Comparison of ENCODE assay signal across 8 cellular contexts in the genomic region with DNA sequence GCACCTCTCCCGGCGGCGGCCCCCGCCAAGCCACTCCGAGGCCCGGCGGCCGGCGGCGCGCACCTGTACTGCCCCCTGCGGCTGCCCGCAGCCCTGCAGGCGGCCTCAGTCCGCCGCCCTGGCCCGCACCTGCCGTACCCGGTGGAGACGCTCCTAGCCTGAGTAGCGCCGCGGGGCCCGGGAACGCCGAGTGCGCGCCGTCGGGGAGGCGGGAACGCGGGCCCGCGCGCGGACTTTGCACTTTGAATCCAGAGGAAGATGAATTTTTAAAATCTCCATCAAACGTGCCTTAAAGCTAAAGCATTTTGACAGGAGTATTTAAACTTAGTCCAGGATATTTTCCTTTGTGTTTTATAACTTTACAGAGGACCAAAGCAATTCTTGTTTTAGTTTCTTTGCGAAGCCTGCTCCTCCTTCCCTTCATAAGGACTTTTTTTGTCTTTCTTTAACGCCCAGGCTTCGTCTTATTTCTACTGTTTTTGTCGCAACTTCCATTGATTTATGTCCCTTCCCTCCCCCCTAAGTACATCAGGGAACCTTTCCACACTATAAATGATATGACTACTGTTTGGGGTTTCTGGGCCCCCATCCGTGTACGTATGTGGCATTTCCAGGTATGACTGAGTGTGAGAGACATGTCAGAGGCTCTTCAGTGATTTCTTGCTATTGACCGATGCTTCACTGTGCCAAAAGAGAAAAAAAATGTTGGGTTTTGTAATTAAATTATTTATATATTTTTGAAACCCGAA. TPM values are rescaled to one million over a fixed set of nuclear protein-coding genes. Genes with fewer than 3 reads are reported as not detected.
DNase-seq lines count a peak whose midpoint lies in the region; ATAC-seq and TF ChIP-seq lines count a peak whose summit lies in the region.

No MANE protein-coding gene starts in this region.

- no peak overlapping the region for H4K91ac ChIP-seq in H9 (ENCODE audit: insufficient read length, low read depth, low read length)

- ATAC-seq in left lobe of liver, result peak; percentile 64
- no peak for ATAC-seq in HG03095 (IDR thresholded peaks at IDR 0.05; ENCODE audit: unreplicated experiment)
- ATAC-seq in HG03432 (IDR thresholded peaks at IDR 0.05; ENCODE audit: unreplicated experiment), result no peak
- no peak for ATAC-seq in GM21367 (IDR thresholded peaks at IDR 0.05; ENCODE audit: unreplicated experiment)

- no peak overlapping the region for H3K14ac ChIP-seq in H9 (ENCODE audit: insufficient read depth, low read length)

- H3K23ac ChIP-seq in H9 (ENCODE audit: insufficient read length, low read depth, low read length), result no peak overlapping the region

- H4K8ac ChIP-seq in H9 (replicated peaks; ENCODE audit: insufficient read length, low read depth, low read length), result no peak overlapping the region

- no peaks in the 10 kb centered on the region for H4K20me1 ChIP-seq in H9 (ENCODE audit: control insufficient read depth, insufficient read depth, insufficient read length)

- H3K27ac Mint-ChIP-seq in H9 (no peak overlapping the region; a peak in 1 of 7 replicates), immature natural killer cell (no peak overlapping the region)
- peak overlapping the region; percentile 20 for H3K27ac Mint-ChIP-seq in activated naive CD8-positive, alpha-beta T cell treated with anti-CD3 and anti-CD28 coated beads for 36 hours

- H2BK12ac ChIP-seq in H9 (ENCODE audit: insufficient read length, low read depth, low read length), result no peak overlapping the region

- no peak overlapping the region for H2AK5ac ChIP-seq in H9 (ENCODE audit: insufficient read length, low read length)

- TF ChIP-seq CTCF in AG04449 (IDR thresholded peaks at IDR 0.05; ENCODE audit: insufficient read depth, low read length, missing control alignments), result peak; percentile 34
- peak; percentile 65 for TF ChIP-seq CTCF in H9 (conservative IDR thresholded peaks at IDR 0.05)

- no peak overlapping the region for H2BK15ac ChIP-seq in H9 (ENCODE audit: low read depth, low read length)

- peak overlapping the region in 1 of 2 experiments; percentile 73; a peak in 4 of 5 replicates for H3K4me3 Mint-ChIP-seq in H9
- H3K4me3 Mint-ChIP-seq in activated naive CD8-positive, alpha-beta T cell treated with anti-CD3 and anti-CD28 coated beads for 36 hours, result peak overlapping the region; percentile 22
- peak overlapping the region in 2 of 5 donors; percentile 11 to 43 for H3K4me3 Mint-ChIP-seq in immature natural killer cell

- no peak overlapping the region for H3K4me2 ChIP-seq in H9 (ENCODE audit: insufficient read depth, insufficient read length, low read length)

- H3K4me3 ChIP-seq in AG04449 (ENCODE audit: low read depth, low read length), result no peak overlapping the region

- no peaks in the 10 kb centered on the region for H3K79me2 ChIP-seq in H9 (ENCODE audit: insufficient read depth, low read length)

- peaks cover 9% of the 10 kb centered on the region for H3K23me2 ChIP-seq in H9 (ENCODE audit: insufficient read length, low read depth, low read length, poor library complexity, severe bottlenecking)

- H3K9me3 ChIP-seq in H9 (ENCODE audit: control insufficient read depth, low read depth, low read length), result no peaks in the 10 kb centered on the region

- peaks cover 8 to 9% of the 10 kb centered on the region in 2 experiments for H3K9me3 Mint-ChIP-seq in H9
- no peaks in the 10 kb centered on the region for H3K9me3 Mint-ChIP-seq in activated naive CD8-positive, alpha-beta T cell treated with anti-CD3 and anti-CD28 coated beads for 36 hours
- peaks cover 0 to 10% (median 0%) of the 10 kb centered on the region in 6 donors for H3K9me3 Mint-ChIP-seq in immature natural killer cell

- H3K4me1 Mint-ChIP-seq in H9, result peaks cover 21 to 27% of the 10 kb centered on the region in 2 experiments
- peaks cover 20% of the 10 kb centered on the region for H3K4me1 Mint-ChIP-seq in activated naive CD8-positive, alpha-beta T cell treated with anti-CD3 and anti-CD28 coated beads for 36 hours
- peaks cover 22 to 24% of the 10 kb centered on the region in 2 donors for H3K4me1 Mint-ChIP-seq in immature natural killer cell

- no peak overlapping the region for H3K4ac ChIP-seq in H9 (ENCODE audit: low read depth, low read length)

- no peak overlapping the region for H3K27ac ChIP-seq in H9 (ENCODE audit: insufficient read length, low read depth, low read length)

- H3K79me1 ChIP-seq in H9 (ENCODE audit: insufficient read depth, low read depth, low read length, poor library complexity, severe bottlenecking), result no peaks in the 10 kb centered on the region

- no peak overlapping the region for H4K5ac ChIP-seq in H9 (ENCODE audit: insufficient read length, low read depth, low read length)

- peaks cover 60% of the 10 kb centered on the region for H3K27me3 ChIP-seq in H9 (ENCODE audit: insufficient read depth, low read length)

- H2BK120ac ChIP-seq in H9 (ENCODE audit: low read depth, low read length, poor library complexity, severe bottlenecking), result no peak overlapping the region

- POLR2A ChIA-PET in AG04449 (lab: Yijun Ruan, JAX), result no interaction called here

- WGBS in H9 (ENCODE audit: extremely low coverage, insufficient read length, low lambda C conversion rate), result no CpG with 5 or more reads among the region's 46 CpGs

- CTCF ChIA-PET in AG04449 (lab: Yijun Ruan, JAX), result interaction anchor here (0.7 to 3.0 kb wide), 5 partner anchors 15 to 342 kb away, joined by 3 to 26 read pairs (median 5); no protein-coding TSS in a partner anchor

- no peak overlapping the region for H2BK20ac ChIP-seq in H9 (ENCODE audit: low read depth, low read length, poor library complexity, severe bottlenecking)

- no peak overlapping the region for H2BK5ac ChIP-seq in H9 (ENCODE audit: insufficient read length, low read length)

- no peak for DNase-seq in AG04449 (ENCODE audit: low read depth, low spot score)
- DNase-seq in H9, result peak; percentile 67
- peak; percentile 52 for DNase-seq in activated naive CD8-positive, alpha-beta T cell treated with anti-CD3 and anti-CD28 coated beads for 36 hours
- peak; percentile 59 for DNase-seq in left lobe of liver (ENCODE audit: low spot score)
- DNase-seq in immature natural killer cell, result no peak

- H3K4me1 ChIP-seq in H9 (ENCODE audit: insufficient read depth, low read length), result no peaks in the 10 kb centered on the region

- no peak overlapping the region for H2AFZ ChIP-seq in H9 (ENCODE audit: low read length)

- no peak overlapping the region for H3T11ph ChIP-seq in H9 (ENCODE audit: low read length)

- H3K36me3 Mint-ChIP-seq in H9 (ENCODE audit: insufficient read depth in 1 of 3, low read depth in 3 of 3), result peaks cover 0 to 4% (median 2%) of the 10 kb centered on the region in 3 experiments; a peak in 3 of 7 replicates
- H3K36me3 Mint-ChIP-seq in activated naive CD8-positive, alpha-beta T cell treated with anti-CD3 and anti-CD28 coated beads for 36 hours, result no peaks in the 10 kb centered on the region
- H3K36me3 Mint-ChIP-seq in immature natural killer cell, result peaks cover 2 to 3% (median 3%) of the 10 kb centered on the region in 3 donors

- H3K18ac ChIP-seq in H9 (ENCODE audit: insufficient read length, low read depth, low read length), result no peak overlapping the region

- no peak overlapping the region for H3K56ac ChIP-seq in H9 (ENCODE audit: insufficient read length, low read depth, low read length)

- H3K9ac ChIP-seq in H9 (ENCODE audit: extremely low read depth, insufficient read length, low read length), result no peak overlapping the region

- H3K27me3 Mint-ChIP-seq in H9 (ENCODE audit: low read depth) (peaks cover 88% of the 10 kb centered on the region), immature natural killer cell (ENCODE audit: low read depth in 3 of 3) (peaks cover 11 to 28% (median 23%) of the 10 kb centered on the region in 3 donors)
- H3K27me3 Mint-ChIP-seq in activated naive CD8-positive, alpha-beta T cell treated with anti-CD3 and anti-CD28 coated beads for 36 hours, result peaks cover 72% of the 10 kb centered on the region

RNA-seq across cellular contexts. Expression of gene FOXQ1, which starts 2.0 kb away (rescaled TPM):
- total RNA-seq in H9 (2021), result 0.15 TPM in 1 of 2 replicates, not detected in the other
- total RNA-seq in activated naive CD8-positive, alpha-beta T cell treated with anti-CD3 and anti-CD28 coated beads for 36 hours, result not detected
- total RNA-seq in left lobe of liver, result 0.35 TPM
- not detected for polyA plus RNA-seq in immature natural killer cell

Comparison
In these comparisons a context has a peak if more than half of its experiments do, and no peak if none do; other contexts are left out.
1. DNase-seq: peak in H9 (single experiment), activated naive CD8-positive, alpha-beta T cell treated with anti-CD3 and anti-CD28 coated beads for 36 hours (single experiment) and left lobe of liver (single experiment); none in AG04449 (single experiment) and immature natural killer cell (0 of 3).